Comparison of ENCODE assay signal across 17 cellular contexts in genomic region chr3:113150253-113150652, GRCh38.
A peak's percentile ranks its signal among the peaks of the same experiment; 100 is the strongest.
DNase-seq lines count a peak whose midpoint lies in the region; ATAC-seq and TF ChIP-seq lines count a peak whose summit lies in the region.
"Had no signal": no experiment of that assay in that cellular context is flagged by ENCODE, and none has a peak within 500 bp of the region (broad histone marks: within the 10 kb centered on the region; RNA-seq: fewer than 3 reads in every experiment).

No MANE protein-coding gene starts in this region.

- H3K27ac ChIP-seq in endodermal cell (ENCODE audit: low read depth, low read length) (peak overlapping the region; percentile 90), mesenchymal stem cell (ENCODE audit: low read length, poor library complexity, severe bottlenecking) (no peak overlapping the region), psoas muscle (no peak overlapping the region)
- H3K27ac ChIP-seq: RWPE1 had no signal

- peak overlapping the region; percentile 94 for H4K91ac ChIP-seq in mesenchymal stem cell (ENCODE audit: low read length)

- H3K18ac ChIP-seq in mesenchymal stem cell (ENCODE audit: low read depth in 1 of 2, low read length in 2 of 2), result peak overlapping the region; percentile 37 to 79

- peak overlapping the region; percentile 69 to 99 for H2BK12ac ChIP-seq in mesenchymal stem cell (ENCODE audit: low read length in 2 of 2)

- H3K4me1 ChIP-seq in endodermal cell (ENCODE audit: control insufficient read depth, insufficient read depth, low read length), result no peaks in the 10 kb centered on the region
- peaks cover 9% of the 10 kb centered on the region for H3K4me1 ChIP-seq in mesenchymal stem cell (ENCODE audit: control insufficient read depth, insufficient read depth, low read depth, low read length)
- peaks cover 21% of the 10 kb centered on the region for H3K4me1 ChIP-seq in psoas muscle

- H3K27me3 ChIP-seq in endodermal cell (ENCODE audit: control insufficient read depth, insufficient read depth, low read length, poor library complexity, severe bottlenecking) (no peaks in the 10 kb centered on the region), mesenchymal stem cell (ENCODE audit: control insufficient read depth in 1 of 2, insufficient read depth in 1 of 2, low read length in 2 of 2) (no peaks in the 10 kb centered on the region), psoas muscle (ENCODE audit: insufficient read depth in 3 of 3, low read length in 2 of 3) (no peaks in the 10 kb centered on the region)

- peak overlapping the region; percentile 54 for H2BK120ac ChIP-seq in mesenchymal stem cell (ENCODE audit: low read depth, low read length)

- H3K9me3 ChIP-seq in endodermal cell (ENCODE audit: control insufficient read depth, low read length) (no peaks in the 10 kb centered on the region), mesenchymal stem cell (ENCODE audit: control insufficient read depth, low read length) (no peaks in the 10 kb centered on the region), psoas muscle (no peaks in the 10 kb centered on the region)

- no peak overlapping the region for H3K23ac ChIP-seq in mesenchymal stem cell (ENCODE audit: low read length in 2 of 2)

- H3K27me3 Mint-ChIP-seq in endodermal cell (ENCODE audit: insufficient read depth) (no peaks in the 10 kb centered on the region), type B pancreatic cell (no peaks in the 10 kb centered on the region)

- H3K9me3 Mint-ChIP-seq in endodermal cell, result no peaks in the 10 kb centered on the region
- H3K9me3 Mint-ChIP-seq in type B pancreatic cell, result no peaks in the 10 kb centered on the region

- H3K4me3 ChIP-seq in endodermal cell (ENCODE audit: low read length) (no peak overlapping the region), mesenchymal stem cell (ENCODE audit: insufficient read depth in 1 of 2, low read depth in 1 of 2, low read length in 2 of 2) (no peak overlapping the region), psoas muscle (no peak overlapping the region)

- H2AK5ac ChIP-seq in mesenchymal stem cell (ENCODE audit: low read length, severe bottlenecking), result peak overlapping the region; percentile 4

- H3K4me2 ChIP-seq in mesenchymal stem cell (ENCODE audit: low read length, poor library complexity, severe bottlenecking), result no peak overlapping the region

- H2BK15ac ChIP-seq in mesenchymal stem cell (ENCODE audit: low read depth, poor library complexity, severe bottlenecking), result no peak overlapping the region

- no peaks in the 10 kb centered on the region for H3K36me3 Mint-ChIP-seq in endodermal cell (ENCODE audit: low read depth)
- H3K36me3 Mint-ChIP-seq in type B pancreatic cell, result no peaks in the 10 kb centered on the region
- H3K36me3 Mint-ChIP-seq: CD4-positive, CD25-positive, alpha-beta regulatory T cell had no signal

- H2AFZ ChIP-seq in mesenchymal stem cell (ENCODE audit: low read depth, low read length), result no peak overlapping the region

- H3K14ac ChIP-seq in mesenchymal stem cell (ENCODE audit: low read length in 2 of 2), result peak overlapping the region in 1 of 2 experiments; percentile 14

- H2BK5ac ChIP-seq in mesenchymal stem cell (ENCODE audit: low read depth, low read length, poor library complexity, severe bottlenecking), result no peak overlapping the region

- peak in 3 of 4 donors; percentile 37 to 47 (median 38) for ATAC-seq in psoas muscle

- H3K9ac ChIP-seq in endodermal cell (ENCODE audit: extremely low read depth, low read length, poor library complexity, severe bottlenecking) (no peak overlapping the region), mesenchymal stem cell (ENCODE audit: low read length) (no peak overlapping the region)

- intact Hi-C loops in psoas muscle (cut with DNase I), result no loop called here

- no peaks in the 10 kb centered on the region for H3K36me3 ChIP-seq in endodermal cell (ENCODE audit: control insufficient read depth, insufficient read depth, low read length)
- no peaks in the 10 kb centered on the region for H3K36me3 ChIP-seq in mesenchymal stem cell (ENCODE audit: control insufficient read depth in 1 of 2, insufficient read depth in 2 of 2, low read depth in 1 of 2, low read length in 2 of 2)
- no peaks in the 10 kb centered on the region for H3K36me3 ChIP-seq in psoas muscle (ENCODE audit: insufficient read depth in 1 of 2, low read depth in 1 of 2)

- TF ChIP-seq CTCF in endodermal cell (conservative IDR thresholded peaks at IDR 0.05), result no peak
- no peak for TF ChIP-seq CTCF in psoas muscle (IDR thresholded peaks at IDR 0.05)
- TF ChIP-seq CTCF in type B pancreatic cell (conservative IDR thresholded peaks at IDR 0.05), result no peak

- peak overlapping the region; percentile 29 to 79 for H3K4ac ChIP-seq in mesenchymal stem cell (ENCODE audit: low read depth in 1 of 2, low read length in 2 of 2)

- H3K4me3 Mint-ChIP-seq in endodermal cell, result no peak overlapping the region
- H3K4me3 Mint-ChIP-seq in type B pancreatic cell, result peak overlapping the region; percentile 2
- H3K4me3 Mint-ChIP-seq: CD4-positive, CD25-positive, alpha-beta regulatory T cell had no signal

- 60 to 80% methylated on average over 3 to 5 of the region's 5 CpGs for WGBS in endodermal cell (ENCODE audit: insufficient coverage in 1 of 2, insufficient read length in 1 of 2), 2 experiments
- WGBS in mesenchymal stem cell, result 76% methylated on average over 4 of the region's 5 CpGs
- WGBS in psoas muscle, 3 donors, result 54 to 75% (median 61%) methylated on average over 5 of the region's 5 CpGs

- H4K8ac ChIP-seq in mesenchymal stem cell (ENCODE audit: low read length), result peak overlapping the region; percentile 66

- no peak for DNase-seq in endodermal cell
- DNase-seq in mesenchymal stem cell, result no peak
- peak in 1 of 2 donors; percentile 51 for DNase-seq in psoas muscle
- no peak for DNase-seq in type B pancreatic cell (ENCODE audit: extremely low spot score, unreplicated experiment)
- DNase-seq in hippocampal formation (lab: John Stamatoyannopoulos, UW), result no peak
- no peak for DNase-seq in NCI-H1092 (lab: John Stamatoyannopoulos, UW)
- no peak for DNase-seq in SKM-1 treated with dmso at 0.1 percent for 144 hours (lab: John Stamatoyannopoulos, UW; ENCODE audit: unreplicated experiment)
- DNase-seq: ACHN; CD4-positive, CD25-positive, alpha-beta regulatory T cell; DMS53; H7; Kasumi-1; NCI-H1417 treated with DMSO at 0.1 percent for 48 hours; NCI-H2029; NCI-H524; OCI-M1 had no signal

- H3K79me1 ChIP-seq in mesenchymal stem cell (replicated peaks; ENCODE audit: low read length, poor library complexity, severe bottlenecking), result no peaks in the 10 kb centered on the region

- peaks cover 14% of the 10 kb centered on the region for H3K4me1 Mint-ChIP-seq in endodermal cell
- H3K4me1 Mint-ChIP-seq in type B pancreatic cell (ENCODE audit: unreplicated experiment), result peaks cover 79% of the 10 kb centered on the region
- H3K4me1 Mint-ChIP-seq: CD4-positive, CD25-positive, alpha-beta regulatory T cell had no signal

- H3K27ac Mint-ChIP-seq in endodermal cell (no peak overlapping the region), type B pancreatic cell (peak overlapping the region; percentile 86)
- H3K27ac Mint-ChIP-seq: CD4-positive, CD25-positive, alpha-beta regulatory T cell had no signal
